27 cellular contexts compared by ENCODE assay signal in genomic region chr1:74246266-74246665, GRCh38. TPM values are rescaled to one million over a fixed set of nuclear protein-coding genes. Genes with fewer than 3 reads are reported as not detected.
DNase-seq lines count a peak whose midpoint lies in the region; ATAC-seq and TF ChIP-seq lines count a peak whose summit lies in the region.
"Had no signal": no experiment of that assay in that cellular context is flagged by ENCODE, and none has a peak within 500 bp of the region (broad histone marks: within the 10 kb centered on the region; RNA-seq: fewer than 3 reads in every experiment).

No MANE protein-coding gene starts in this region.

- in situ Hi-C loops in astrocyte of the cerebellum (cut with HindIII; ENCODE audit: low sequenced_read_pairs) = no loop called here

- H3K9me3 Mint-ChIP-seq in activated naive CD4-positive, alpha-beta T cell treated with anti-CD3 and anti-CD28 coated beads, Interleukin-2, amount 10 ng/mL, durations not matched to agents 7 days and 5 days = peaks cover 7% of the 10 kb centered on the region

- CTCF ChIA-PET in activated naive CD4-positive, alpha-beta T cell treated with anti-CD3 and anti-CD28 coated beads, Interleukin-2, amount 10 ng/mL, durations not matched to agents 7 days and 5 days (lab: Charles Lee) = no interaction called here

- H3K4me3 Mint-ChIP-seq in activated naive CD4-positive, alpha-beta T cell treated with anti-CD3 and anti-CD28 coated beads, Interleukin-2, amount 10 ng/mL, durations not matched to agents 7 days and 5 days = no peak overlapping the region
- H3K4me3 Mint-ChIP-seq: CD14-positive monocyte; dendritic cell treated with granulocyte-macrophage colony-stimulating factor and Interleukin-4, amounts not matched to agents 40 ng/mL and 50 ng/mL, for 4 days had no signal

- no peaks in the 10 kb centered on the region for H3K36me3 Mint-ChIP-seq in activated naive CD4-positive, alpha-beta T cell treated with anti-CD3 and anti-CD28 coated beads, Interleukin-2, amount 10 ng/mL, durations not matched to agents 7 days and 5 days
- H3K36me3 Mint-ChIP-seq: CD14-positive monocyte had no signal

- DNase-seq in DMS79 treated with DMSO at 0.1 percent for 48 hours (lab: John Stamatoyannopoulos, UW) (peak; percentile 24), DMS79 (lab: John Stamatoyannopoulos, UW) (no peak), astrocyte of the cerebellum (ENCODE audit: low read depth) (peak; percentile 41), kidney tubule cell (ENCODE audit: low spot score) (peak; percentile 54), renal cortical epithelial cell (ENCODE audit: low read depth) (peak; percentile 87), SHP77 treated with DMSO at 0.1 percent for 48 hours (lab: John Stamatoyannopoulos, UW) (no peak)
- DNase-seq in activated naive CD4-positive, alpha-beta T cell treated with anti-CD3 and anti-CD28 coated beads, Interleukin-2, amount 10 ng/mL, durations not matched to agents 7 days and 5 days = no peak
- DNase-seq: activated CD4-positive, alpha-beta T cell treated with anti-CD3 and anti-CD28 coated beads, Interleukin-2, amount 50 U/mL, for 4 hours; activated CD4-positive, CD25-positive, alpha-beta regulatory T cell; activated naive CD4-positive, alpha-beta T cell treated with anti-CD3 and anti-CD28 coated beads, Interleukin-2, amount 50 U/mL, for 16 hours; amygdala; central memory CD4-positive, alpha-beta T cell; esophagus squamous epithelium; GM23248; KBM-7; MM.1S; NCI-H1417; NCI-H345; Peyer's patch; sigmoid colon; SJCRH30; stimulated activated naive CD8-positive, alpha-beta T cell treated with anti-CD3 and anti-CD28 coated beads, Interleukin-15, Interleukin-2, amounts not matched to agents 100 U/mL and 50 U/mL, for 24 hours had no signal

- no peaks in the 10 kb centered on the region for H3K27me3 Mint-ChIP-seq in activated naive CD4-positive, alpha-beta T cell treated with anti-CD3 and anti-CD28 coated beads, Interleukin-2, amount 10 ng/mL, durations not matched to agents 7 days and 5 days
- H3K27me3 Mint-ChIP-seq: dendritic cell treated with granulocyte-macrophage colony-stimulating factor and Interleukin-4, amounts not matched to agents 40 ng/mL and 50 ng/mL, for 4 days had no signal

- H3K27ac Mint-ChIP-seq in activated naive CD4-positive, alpha-beta T cell treated with anti-CD3 and anti-CD28 coated beads, Interleukin-2, amount 10 ng/mL, durations not matched to agents 7 days and 5 days = no peak overlapping the region
- H3K27ac Mint-ChIP-seq: CD14-positive monocyte; dendritic cell treated with granulocyte-macrophage colony-stimulating factor and Interleukin-4, amounts not matched to agents 40 ng/mL and 50 ng/mL, for 4 days had no signal

- no peak for ATAC-seq in HG03159 (IDR thresholded peaks at IDR 0.05; ENCODE audit: unreplicated experiment)
- ATAC-seq: stimulated activated naive CD8-positive, alpha-beta T cell treated with anti-CD3 and anti-CD28 coated beads, Interleukin-15, Interleukin-2, amounts not matched to agents 100 U/mL and 50 U/mL, for 24 hours had no signal

- H3K4me3 ChIP-seq in astrocyte of the cerebellum (ENCODE audit: low read depth, low read length) = no peak overlapping the region
- H3K4me3 ChIP-seq: esophagus squamous epithelium, GM23248, Peyer's patch, sigmoid colon, SJCRH30, thoracic aorta had no signal

- no peak for TF ChIP-seq CTCF in astrocyte of the cerebellum (IDR thresholded peaks at IDR 0.05; ENCODE audit: low read depth, low read length, missing control alignments)

- no peaks in the 10 kb centered on the region for H3K4me1 Mint-ChIP-seq in activated naive CD4-positive, alpha-beta T cell treated with anti-CD3 and anti-CD28 coated beads, Interleukin-2, amount 10 ng/mL, durations not matched to agents 7 days and 5 days
- H3K4me1 Mint-ChIP-seq: CD14-positive monocyte had no signal

RNA-seq across cellular contexts. Expression of gene TNNI3K, which starts 11.1 kb away (rescaled TPM):
- 0.35 TPM in 1 of 2 replicates, not detected in the other for total RNA-seq in renal cortical epithelial cell
- total RNA-seq: GM23248, lung microvascular endothelial cell, SJCRH30 had no signal

RNA-seq across cellular contexts. Expression of gene FPGT, which starts 48.2 kb away (rescaled TPM):
- 7.6 and 19.3 TPM in 2 replicates for total RNA-seq in renal cortical epithelial cell

RNA-seq across cellular contexts. Expression of gene LRRIQ3, which starts 48.3 kb away (rescaled TPM):
- total RNA-seq in renal cortical epithelial cell = 0.17 and 2.5 TPM in 2 replicates

Comparison
In these comparisons a context has a peak if more than half of its experiments do, and no peak if none do; other contexts are left out.
1. DNase-seq: peak in DMS79 treated with DMSO at 0.1 percent for 48 hours (single experiment), astrocyte of the cerebellum (single experiment), kidney tubule cell (single experiment) and renal cortical epithelial cell (single experiment); none in DMS79 (single experiment), SHP77 treated with DMSO at 0.1 percent for 48 hours (single experiment) and activated naive CD4-positive, alpha-beta T cell treated with anti-CD3 and anti-CD28 coated beads, Interleukin-2, amount 10 ng/mL, durations not matched to agents 7 days and 5 days (single experiment).